Comparison of ENCODE assay signal across 14 cellular contexts in genomic region chr1:160797163-160797797, GRCh38. TPM values are rescaled to one million over a fixed set of nuclear protein-coding genes. Genes with fewer than 3 reads are reported as not detected.
DNase-seq lines count a peak whose midpoint lies in the region; ATAC-seq and TF ChIP-seq lines count a peak whose summit lies in the region.
"Had no signal": no experiment of that assay in that cellular context is flagged by ENCODE, and none has a peak within 500 bp of the region (broad histone marks: within the 10 kb centered on the region; RNA-seq: fewer than 3 reads in every experiment).

No MANE protein-coding gene starts in this region.

- peak overlapping the region; percentile 86 for H3K4me3 Mint-ChIP-seq in activated T-cell treated with anti-CD3 and anti-CD28 coated beads, Interleukin-2, amount 50 U/mL, for 4 hours
- peak overlapping the region; percentile 92 for H3K4me3 Mint-ChIP-seq in activated naive CD8-positive, alpha-beta T cell treated with anti-CD3 and anti-CD28 coated beads, Interleukin-2, amount 10 ng/mL, durations not matched to agents 7 days and 5 days
- no peak overlapping the region for H3K4me3 Mint-ChIP-seq in type B pancreatic cell
- H3K4me3 Mint-ChIP-seq: mesothelial cell of epicardium had no signal

- peak overlapping the region; percentile 97 for H3K27ac Mint-ChIP-seq in activated naive CD8-positive, alpha-beta T cell treated with anti-CD3 and anti-CD28 coated beads, Interleukin-2, amount 10 ng/mL, durations not matched to agents 7 days and 5 days
- no peak overlapping the region for H3K27ac Mint-ChIP-seq in type B pancreatic cell
- H3K27ac Mint-ChIP-seq: mesothelial cell of epicardium had no signal

- no peaks in the 10 kb centered on the region for H3K4me1 ChIP-seq in transverse colon
- H3K4me1 ChIP-seq: uterus had no signal

- no peaks in the 10 kb centered on the region for H3K9me3 ChIP-seq in transverse colon
- H3K9me3 ChIP-seq: uterus had no signal

- TF ChIP-seq CTCF in transverse colon (IDR thresholded peaks at IDR 0.05) (no peak), type B pancreatic cell (conservative IDR thresholded peaks at IDR 0.05) (no peak)

- H3K27me3 ChIP-seq in transverse colon: no peaks in the 10 kb centered on the region
- H3K27me3 ChIP-seq: hepatocyte, uterus had no signal

- no peak for TF ChIP-seq EP300 in transverse colon (IDR thresholded peaks at IDR 0.05; ENCODE audit: low read depth)

- POLR2A ChIA-PET in activated naive CD8-positive, alpha-beta T cell treated with anti-CD3 and anti-CD28 coated beads, Interleukin-2, amount 10 ng/mL, durations not matched to agents 7 days and 5 days (lab: Charles Lee): interaction anchor here (0.7 to 5.1 kb wide), 20 partner anchors 17 to 248 kb away, joined by 3 to 25 read pairs (median 5); partner anchors contain the start of genes CD244, CD48 and USF1

- intact Hi-C loops in transverse colon (cut with DNase I; ENCODE audit: low total_unique reads): no loop called here

- DNase-seq in activated T-cell treated with anti-CD3 and anti-CD28 coated beads, Interleukin-2, amount 50 U/mL, for 4 hours: no peak
- no peak for DNase-seq in activated T-cell treated with anti-CD3 and anti-CD28 coated beads, Interleukin-2, amount 50 U/mL, for 1 hour
- peak; percentile 35 for DNase-seq in activated naive CD8-positive, alpha-beta T cell treated with anti-CD3 and anti-CD28 coated beads, Interleukin-2, amount 10 ng/mL, durations not matched to agents 7 days and 5 days
- DNase-seq in transverse colon: no peak
- no peak for DNase-seq in type B pancreatic cell (ENCODE audit: extremely low spot score, unreplicated experiment)
- DNase-seq: NCI-H2081 treated with DMSO at 0.1 percent for 48 hours, right cardiac atrium, RPMI8226, uterus had no signal

- H3K4me1 Mint-ChIP-seq in activated T-cell treated with anti-CD3 and anti-CD28 coated beads, Interleukin-2, amount 50 U/mL, for 4 hours (ENCODE audit: low read depth): peaks cover 66% of the 10 kb centered on the region
- peaks cover 64% of the 10 kb centered on the region for H3K4me1 Mint-ChIP-seq in activated naive CD8-positive, alpha-beta T cell treated with anti-CD3 and anti-CD28 coated beads, Interleukin-2, amount 10 ng/mL, durations not matched to agents 7 days and 5 days
- no peaks in the 10 kb centered on the region for H3K4me1 Mint-ChIP-seq in type B pancreatic cell (ENCODE audit: unreplicated experiment)
- H3K4me1 Mint-ChIP-seq: mesothelial cell of epicardium had no signal

- no peak for TF ChIP-seq POLR2A in transverse colon (IDR thresholded peaks at IDR 0.05)

- no peaks in the 10 kb centered on the region for H3K27me3 Mint-ChIP-seq in activated T-cell treated with anti-CD3 and anti-CD28 coated beads, Interleukin-2, amount 50 U/mL, for 4 hours (ENCODE audit: low read depth)
- no peaks in the 10 kb centered on the region for H3K27me3 Mint-ChIP-seq in activated naive CD8-positive, alpha-beta T cell treated with anti-CD3 and anti-CD28 coated beads, Interleukin-2, amount 10 ng/mL, durations not matched to agents 7 days and 5 days
- H3K27me3 Mint-ChIP-seq in type B pancreatic cell: no peaks in the 10 kb centered on the region

- in situ Hi-C loops in transverse colon (cut with MboI; ENCODE audit: low pct_ligation_motif_present in 1 of 4, low pct_unique_long_range_greater_than_20kb in 1 of 4, low sequenced_read_pairs in 3 of 4): no loop called here

- peak overlapping the region in 1 of 4 donors; percentile 35 for H3K4me3 ChIP-seq in transverse colon
- H3K4me3 ChIP-seq: hepatocyte, uterus had no signal

- H3K36me3 ChIP-seq in transverse colon: no peaks in the 10 kb centered on the region
- H3K36me3 ChIP-seq: uterus had no signal

- ATAC-seq in activated T-cell treated with anti-CD3 and anti-CD28 coated beads, Interleukin-2, amount 50 U/mL, for 4 hours: no peak
- ATAC-seq in HG03280 (IDR thresholded peaks at IDR 0.05; ENCODE audit: unreplicated experiment) (peak; percentile 28), HG03378 (IDR thresholded peaks at IDR 0.05; ENCODE audit: unreplicated experiment) (no peak), GM21381 (IDR thresholded peaks at IDR 0.05; ENCODE audit: unreplicated experiment) (no peak)
- no peak for ATAC-seq in activated naive CD8-positive, alpha-beta T cell treated with anti-CD3 and anti-CD28 coated beads, Interleukin-2, amount 10 ng/mL, durations not matched to agents 7 days and 5 days (ENCODE audit: low read depth)
- ATAC-seq: right cardiac atrium had no signal

- no peaks in the 10 kb centered on the region for H3K9me3 Mint-ChIP-seq in activated T-cell treated with anti-CD3 and anti-CD28 coated beads, Interleukin-2, amount 50 U/mL, for 4 hours
- no peaks in the 10 kb centered on the region for H3K9me3 Mint-ChIP-seq in activated naive CD8-positive, alpha-beta T cell treated with anti-CD3 and anti-CD28 coated beads, Interleukin-2, amount 10 ng/mL, durations not matched to agents 7 days and 5 days
- no peaks in the 10 kb centered on the region for H3K9me3 Mint-ChIP-seq in type B pancreatic cell
- H3K9me3 Mint-ChIP-seq: mesothelial cell of epicardium had no signal

- H3K27ac ChIP-seq in transverse colon: peak overlapping the region; percentile 45 to 70 (median 64)
- H3K27ac ChIP-seq: hepatocyte, uterus had no signal

- peaks cover 12% of the 10 kb centered on the region for H3K36me3 Mint-ChIP-seq in activated T-cell treated with anti-CD3 and anti-CD28 coated beads, Interleukin-2, amount 50 U/mL, for 4 hours (ENCODE audit: insufficient read depth)
- peaks cover 14% of the 10 kb centered on the region for H3K36me3 Mint-ChIP-seq in activated naive CD8-positive, alpha-beta T cell treated with anti-CD3 and anti-CD28 coated beads, Interleukin-2, amount 10 ng/mL, durations not matched to agents 7 days and 5 days
- no peaks in the 10 kb centered on the region for H3K36me3 Mint-ChIP-seq in type B pancreatic cell
- H3K36me3 Mint-ChIP-seq: mesothelial cell of epicardium had no signal

- 67 to 69% methylated on average over 2 to 4 of the region's 4 CpGs for WGBS in transverse colon (ENCODE audit: low coverage in 1 of 2), 2 donors

RNA-seq across cellular contexts. Expression of gene LY9, which starts 1.3 kb away (rescaled TPM):
- 10 to 100 TPM in 2 of 3 donors, 1 to 10 TPM in 1; 8.9 to 21.4 (median 16.5) TPM for total RNA-seq in activated T-cell treated with anti-CD3 and anti-CD28 coated beads, Interleukin-2, amount 50 U/mL, for 4 hours
- 10 to 100 TPM; 70.9 to 73.6 TPM for total RNA-seq in activated naive CD8-positive, alpha-beta T cell treated with anti-CD3 and anti-CD28 coated beads, Interleukin-2, amount 10 ng/mL, durations not matched to agents 7 days and 5 days
- total RNA-seq in transverse colon: 1 to 10 TPM in 3 of 4 donors, under 1 TPM in 1; 0.40 to 9.4 (median 1.8) TPM
- total RNA-seq in type B pancreatic cell (ENCODE audit: low replicate concordance): not detected in 2 replicates
- total RNA-seq: hepatocyte, mesothelial cell of epicardium had no signal

RNA-seq across cellular contexts. Expression of gene SLAMF7, which starts 58.2 kb away (rescaled TPM):
- total RNA-seq in activated T-cell treated with anti-CD3 and anti-CD28 coated beads, Interleukin-2, amount 50 U/mL, for 4 hours: 10 to 100 TPM; 44.1 to 80.5 (median 71.7) TPM
- 100 to 1,000 TPM; 124 to 137 TPM for total RNA-seq in activated naive CD8-positive, alpha-beta T cell treated with anti-CD3 and anti-CD28 coated beads, Interleukin-2, amount 10 ng/mL, durations not matched to agents 7 days and 5 days
- total RNA-seq in transverse colon (10 to 100 TPM in 1 of 4 donors, 1 to 10 TPM in 1, under 1 TPM in 1, not detected in 1; 0.20 to 15.4 (median 2.7) TPM), type B pancreatic cell (ENCODE audit: low replicate concordance) (0.45 and 0.48 TPM in 2 replicates)
- total RNA-seq: mesothelial cell of epicardium had no signal
